38 cellular contexts compared by ENCODE assay signal in genomic region chr2:173605994-173606393, GRCh38.
"Had no signal": no experiment of that assay in that cellular context is flagged by ENCODE, and none has a peak within 500 bp of the region (broad histone marks: within the 10 kb centered on the region; RNA-seq: fewer than 3 reads in every experiment).

No MANE protein-coding gene starts in this region.

- FAIRE-seq: bronchial epithelial cell, TTC549 had no signal

- ATAC-seq: activated CD8-positive, alpha-beta T cell treated with anti-CD3 and anti-CD28 coated beads for 36 hours; activated naive CD4-positive, alpha-beta T cell treated with anti-CD3 and anti-CD28 coated beads, Interleukin-2, amount 50 U/mL, for 72 hours; activated T-cell treated with anti-CD3 and anti-CD28 coated beads, Interleukin-2, amount 50 U/mL, for 4 hours; activated T-cell treated with anti-CD3 and anti-CD28 coated beads, Interleukin-2, amount 50 U/mL, for 72 hours; activated T-helper 17 cell treated with anti-CD3 and anti-CD28 coated beads, Interleukin-2, amount 50 U/mL, for 72 hours had no signal

- H3K4me3 ChIP-seq: adrenal gland, ascending aorta, cardiac muscle cell, colonic mucosa had no signal

- H3K9me3 Mint-ChIP-seq: activated B cell treated with CpG ODN at 0.5 μM for 24 hours; activated CD4-positive, alpha-beta memory T cell treated with anti-CD3 and anti-CD28 coated beads for 36 hours; activated CD8-positive, alpha-beta T cell treated with anti-CD3 and anti-CD28 coated beads for 36 hours; activated naive CD4-positive, alpha-beta T cell treated with anti-CD3 and anti-CD28 coated beads for 36 hours; activated T-cell treated with anti-CD3 and anti-CD28 coated beads, Interleukin-2, amount 50 U/mL, for 4 hours; activated T-helper 1 cell treated with anti-CD3 and anti-CD28 coated beads, Interleukin-12 subunit alpha, Interleukin-12 subunit beta, Interleukin-2, Interleukin-4 antibody, amounts not matched to agents 30 ng/mL and 10 ng/mL and 1 ng/mL, durations not matched to agents 14 hours and 24 hours and 36 hours; central memory CD8-positive, alpha-beta T cell; T-helper 2 cell treated with Interferon-gamma antibody and Interleukin-4, amounts not matched to agents 5 μg/mL and 100 μg/mL, for 36 hours had no signal

- H3K36me3 ChIP-seq: adrenal gland, ascending aorta, cardiac muscle cell, colonic mucosa had no signal

- H3K27ac ChIP-seq: adrenal gland, ascending aorta, cardiac muscle cell, colonic mucosa, VCaP had no signal

- DNase-seq: activated B cell treated with CpG ODN at 0.5 μM for 24 hours; activated CD4-positive, alpha-beta memory T cell treated with anti-CD3 and anti-CD28 coated beads for 36 hours; activated CD4-positive, alpha-beta T cell treated with anti-CD3 and anti-CD28 coated beads for 4 hours; activated CD4-positive, alpha-beta T cell treated with anti-CD3 and anti-CD28 coated beads, Interleukin-2, amount 10 ng/mL, durations not matched to agents 24 days and 14 days; activated CD4-positive, alpha-beta T cell treated with anti-CD3 and anti-CD28 coated beads, Interleukin-2, amount 50 U/mL, for 1 hour; activated CD4-positive, alpha-beta T cell treated with anti-CD3 and anti-CD28 coated beads, Interleukin-2, amount 50 U/mL, for 4 hours; activated CD4-positive, CD25-positive, alpha-beta regulatory T cell treated with anti-CD3 and anti-CD28 coated beads, Interleukin-2, amount 50 U/mL, for 72 hours; activated CD8-positive, alpha-beta memory T cell treated with anti-CD3 and anti-CD28 coated beads, Interleukin-2, amount 50 U/mL, for 4 hours; activated CD8-positive, alpha-beta T cell treated with anti-CD3 and anti-CD28 coated beads for 36 hours; activated effector memory CD4-positive, alpha-beta T cell treated with anti-CD3 and anti-CD28 coated beads, Interleukin-2, amount 50 U/mL, for 16 hours; activated gamma-delta T cell treated with Interleukin-2 at 50 U/mL for 16 hours; activated naive CD4-positive, alpha-beta T cell; activated naive CD4-positive, alpha-beta T cell treated with anti-CD3 and anti-CD28 coated beads for 36 hours; activated naive CD4-positive, alpha-beta T cell treated with anti-CD3 and anti-CD28 coated beads, Interleukin-2, amount 50 U/mL, for 16 hours; activated naive CD8-positive, alpha-beta T cell treated with anti-CD3 and anti-CD28 coated beads for 36 hours; activated T-cell treated with anti-CD3 and anti-CD28 coated beads for 4 hours; activated T-cell treated with anti-CD3 and anti-CD28 coated beads, Interleukin-2, amount 50 U/mL, for 1 hour; activated T-cell treated with anti-CD3 and anti-CD28 coated beads, Interleukin-2, amount 50 U/mL, for 4 hours; activated T-cell treated with anti-CD3 and anti-CD28 coated beads, Interleukin-2, amount 50 U/mL, for 72 hours; adrenal gland; amniotic stem cell; anterior cingulate cortex; caudate nucleus; cerebellar nuclear complex; colonic mucosa; T-helper 2 cell; T-helper 9 cell had no signal

- H3K36me3 Mint-ChIP-seq: activated CD4-positive, alpha-beta memory T cell treated with anti-CD3 and anti-CD28 coated beads for 36 hours; activated naive CD8-positive, alpha-beta T cell treated with anti-CD3 and anti-CD28 coated beads for 36 hours had no signal

- H3K27me3 Mint-ChIP-seq: brain had no signal

- H3K4me1 ChIP-seq: adrenal gland, ascending aorta, colonic mucosa had no signal

- H3K4me3 Mint-ChIP-seq: activated B cell treated with CpG ODN at 0.5 μM for 24 hours; activated CD4-positive, alpha-beta memory T cell treated with anti-CD3 and anti-CD28 coated beads for 36 hours; activated CD4-positive, alpha-beta T cell treated with anti-CD3 and anti-CD28 coated beads, Interleukin-2, amount 10 ng/mL, durations not matched to agents 24 days and 14 days; activated CD8-positive, alpha-beta T cell treated with anti-CD3 and anti-CD28 coated beads for 36 hours; activated naive CD4-positive, alpha-beta T cell treated with anti-CD3 and anti-CD28 coated beads for 36 hours; activated naive CD8-positive, alpha-beta T cell treated with anti-CD3 and anti-CD28 coated beads for 36 hours; activated T-cell treated with anti-CD3 and anti-CD28 coated beads, Interleukin-2, amount 50 U/mL, for 4 hours; activated T-cell treated with anti-CD3 and anti-CD28 coated beads, Interleukin-2, amount 50 U/mL, for 72 hours; activated T-helper 1 cell treated with anti-CD3 and anti-CD28 coated beads, Interleukin-12 subunit alpha, Interleukin-12 subunit beta, Interleukin-2, Interleukin-4 antibody, amounts not matched to agents 30 ng/mL and 10 ng/mL and 1 ng/mL, durations not matched to agents 14 hours and 24 hours and 36 hours; activated T-helper 17 cell treated with anti-CD3 and anti-CD28 coated beads, Interleukin-2, amount 50 U/mL, for 72 hours; central memory CD8-positive, alpha-beta T cell; T-helper 2 cell treated with Interferon-gamma antibody and Interleukin-4, amounts not matched to agents 5 μg/mL and 100 μg/mL, for 36 hours had no signal

- H3K27ac Mint-ChIP-seq: activated B cell treated with CpG ODN at 0.5 μM for 24 hours; activated CD4-positive, alpha-beta memory T cell treated with anti-CD3 and anti-CD28 coated beads for 36 hours; activated CD4-positive, alpha-beta T cell treated with anti-CD3 and anti-CD28 coated beads, Interleukin-2, amount 10 ng/mL, durations not matched to agents 24 days and 14 days; activated CD8-positive, alpha-beta T cell treated with anti-CD3 and anti-CD28 coated beads for 36 hours; activated naive CD4-positive, alpha-beta T cell treated with anti-CD3 and anti-CD28 coated beads for 36 hours; activated naive CD4-positive, alpha-beta T cell treated with anti-CD3 and anti-CD28 coated beads, Interleukin-2, amount 50 U/mL, for 72 hours; activated naive CD8-positive, alpha-beta T cell treated with anti-CD3 and anti-CD28 coated beads for 36 hours; activated T-cell treated with anti-CD3 and anti-CD28 coated beads, Interleukin-2, amount 50 U/mL, for 72 hours; activated T-helper 1 cell treated with anti-CD3 and anti-CD28 coated beads, Interleukin-12 subunit alpha, Interleukin-12 subunit beta, Interleukin-2, Interleukin-4 antibody, amounts not matched to agents 30 ng/mL and 10 ng/mL and 1 ng/mL, durations not matched to agents 14 hours and 24 hours and 36 hours; activated T-helper 17 cell treated with anti-CD3 and anti-CD28 coated beads, Interleukin-2, amount 50 U/mL, for 72 hours; T-helper 2 cell treated with Interferon-gamma antibody and Interleukin-4, amounts not matched to agents 5 μg/mL and 100 μg/mL, for 36 hours had no signal

- H3K4me1 Mint-ChIP-seq: activated B cell treated with CpG ODN at 0.5 μM for 24 hours; activated CD4-positive, alpha-beta T cell treated with anti-CD3 and anti-CD28 coated beads, Interleukin-2, amount 10 ng/mL, durations not matched to agents 24 days and 14 days; activated naive CD8-positive, alpha-beta T cell treated with anti-CD3 and anti-CD28 coated beads for 36 hours; activated T-helper 17 cell treated with anti-CD3 and anti-CD28 coated beads, Interleukin-2, amount 50 U/mL, for 72 hours; central memory CD8-positive, alpha-beta T cell had no signal

- H3K9me3 ChIP-seq: adrenal gland, colonic mucosa had no signal

- H3K27me3 ChIP-seq: ascending aorta, cardiac muscle cell, colonic mucosa had no signal
